Comparison of ENCODE assay signal across 1 cellular context in the genomic region with DNA sequence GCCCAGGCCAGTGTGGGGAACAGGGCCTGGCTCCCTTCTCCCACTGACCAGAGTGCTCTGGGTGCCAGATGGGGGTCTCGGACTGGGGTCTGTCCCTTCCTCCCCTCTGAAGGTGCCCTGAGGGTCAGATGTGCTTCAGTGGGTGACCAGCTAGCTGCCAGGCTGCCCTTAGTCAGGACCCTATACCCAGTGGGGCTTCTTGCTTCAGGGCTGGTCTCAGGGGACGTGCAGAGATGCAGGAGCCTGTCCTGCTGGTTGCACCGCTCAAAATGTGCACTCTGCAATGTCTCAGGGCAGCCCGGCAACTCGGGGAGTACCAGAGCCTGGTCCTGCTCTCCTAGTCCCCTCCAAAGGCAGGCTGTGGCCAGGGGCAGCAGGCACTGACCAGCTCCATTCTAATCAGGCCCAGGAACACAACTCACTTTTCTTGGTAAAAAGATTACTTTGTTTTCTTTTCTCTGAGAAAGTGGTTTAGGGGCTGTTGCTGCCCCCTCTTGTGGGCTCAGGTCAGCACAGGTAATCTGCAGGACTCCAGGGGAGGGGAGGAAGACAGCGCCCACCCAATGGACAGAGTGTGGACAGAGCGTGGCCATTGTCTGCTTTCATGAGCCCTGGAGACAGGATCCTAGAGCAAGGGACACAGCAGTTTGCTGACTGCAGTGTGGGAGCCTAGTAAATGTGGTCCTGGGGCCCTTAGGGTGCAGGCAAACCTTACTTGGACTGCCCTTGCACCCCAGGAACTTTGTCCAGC.
TF ChIP-seq lines count a peak whose summit lies in the region.

No MANE protein-coding gene starts in this region.

TF ChIP-seq in SK-N-SH treated with all-trans-retinoic acid at 6 μM for 48 hours, 23 proteins besides CTCF, POLR2A, EP300 and RAD21 (continued from another document):
- TF ChIP-seq, protein P1, sequence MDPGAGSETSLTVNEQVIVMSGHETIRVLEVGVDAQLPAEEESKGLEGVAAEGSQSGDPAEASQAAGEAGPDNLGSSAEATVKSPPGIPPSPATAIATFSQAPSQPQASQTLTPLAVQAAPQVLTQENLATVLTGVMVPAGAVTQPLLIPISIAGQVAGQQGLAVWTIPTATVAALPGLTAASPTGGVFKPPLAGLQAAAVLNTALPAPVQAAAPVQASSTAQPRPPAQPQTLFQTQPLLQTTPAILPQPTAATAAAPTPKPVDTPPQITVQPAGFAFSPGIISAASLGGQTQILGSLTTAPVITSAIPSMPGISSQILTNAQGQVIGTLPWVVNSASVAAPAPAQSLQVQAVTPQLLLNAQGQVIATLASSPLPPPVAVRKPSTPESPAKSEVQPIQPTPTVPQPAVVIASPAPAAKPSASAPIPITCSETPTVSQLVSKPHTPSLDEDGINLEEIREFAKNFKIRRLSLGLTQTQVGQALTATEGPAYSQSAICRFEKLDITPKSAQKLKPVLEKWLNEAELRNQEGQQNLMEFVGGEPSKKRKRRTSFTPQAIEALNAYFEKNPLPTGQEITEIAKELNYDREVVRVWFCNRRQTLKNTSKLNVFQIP (CRISPR knock-in tag; IDR thresholded peaks at IDR 0.05; ENCODE audit: borderline replicate concordance, low read depth) = no peak
- no peak for TF ChIP-seq ISL1 (CRISPR knock-in tag; IDR thresholded peaks at IDR 0.05)
- TF ChIP-seq, protein P2, sequence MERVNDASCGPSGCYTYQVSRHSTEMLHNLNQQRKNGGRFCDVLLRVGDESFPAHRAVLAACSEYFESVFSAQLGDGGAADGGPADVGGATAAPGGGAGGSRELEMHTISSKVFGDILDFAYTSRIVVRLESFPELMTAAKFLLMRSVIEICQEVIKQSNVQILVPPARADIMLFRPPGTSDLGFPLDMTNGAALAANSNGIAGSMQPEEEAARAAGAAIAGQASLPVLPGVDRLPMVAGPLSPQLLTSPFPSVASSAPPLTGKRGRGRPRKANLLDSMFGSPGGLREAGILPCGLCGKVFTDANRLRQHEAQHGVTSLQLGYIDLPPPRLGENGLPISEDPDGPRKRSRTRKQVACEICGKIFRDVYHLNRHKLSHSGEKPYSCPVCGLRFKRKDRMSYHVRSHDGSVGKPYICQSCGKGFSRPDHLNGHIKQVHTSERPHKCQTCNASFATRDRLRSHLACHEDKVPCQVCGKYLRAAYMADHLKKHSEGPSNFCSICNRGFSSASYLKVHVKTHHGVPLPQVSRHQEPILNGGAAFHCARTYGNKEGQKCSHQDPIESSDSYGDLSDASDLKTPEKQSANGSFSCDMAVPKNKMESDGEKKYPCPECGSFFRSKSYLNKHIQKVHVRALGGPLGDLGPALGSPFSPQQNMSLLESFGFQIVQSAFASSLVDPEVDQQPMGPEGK (CRISPR knock-in tag; IDR thresholded peaks at IDR 0.05; ENCODE audit: borderline replicate concordance) = no peak
